19 cellular contexts compared by ENCODE assay signal in genomic region chr16:48574148-48574547, GRCh38.
"Had no signal": no experiment of that assay in that cellular context is flagged by ENCODE, and none has a peak within 500 bp of the region (broad histone marks: within the 10 kb centered on the region; RNA-seq: fewer than 3 reads in every experiment).

No MANE protein-coding gene starts in this region.

- DNase-seq: activated CD4-positive, alpha-beta memory T cell treated with anti-CD3 and anti-CD28 coated beads for 36 hours; activated CD8-positive, alpha-beta memory T cell treated with anti-CD3 and anti-CD28 coated beads, Interleukin-2, amount 10 ng/mL, durations not matched to agents 7 days and 5 days; activated naive CD4-positive, alpha-beta T cell treated with anti-CD3 and anti-CD28 coated beads for 36 hours; activated naive CD8-positive, alpha-beta T cell treated with anti-CD3 and anti-CD28 coated beads, Interleukin-2, amount 50 U/mL, for 24 hours; activated T-cell treated with anti-CD3 and anti-CD28 coated beads, Interleukin-2, amount 50 U/mL, for 1 hour; foreskin fibroblast; immature natural killer cell; nephron progenitor cell; psoas muscle; right lobe of liver; spleen; stimulated activated naive CD8-positive, alpha-beta T cell treated with anti-CD3 and anti-CD28 coated beads, Interleukin-15, amount 100 ng/mL, for 72 hours; T-cell; T1000; upper lobe of right lung had no signal

- H3K4me1 Mint-ChIP-seq: nephron progenitor cell had no signal

- H3K36me3 ChIP-seq: right lobe of liver, upper lobe of right lung had no signal

- ATAC-seq: activated CD8-positive, alpha-beta memory T cell treated with anti-CD3 and anti-CD28 coated beads, Interleukin-2, amount 10 ng/mL, durations not matched to agents 7 days and 5 days; activated naive CD8-positive, alpha-beta T cell treated with anti-CD3 and anti-CD28 coated beads, Interleukin-2, amount 50 U/mL, for 24 hours; psoas muscle; stimulated activated naive CD8-positive, alpha-beta T cell treated with anti-CD3 and anti-CD28 coated beads, Interleukin-15, amount 100 ng/mL, for 72 hours; T-cell; upper lobe of right lung had no signal

- H3K4me3 Mint-ChIP-seq: activated CD4-positive, alpha-beta memory T cell treated with anti-CD3 and anti-CD28 coated beads for 36 hours; activated CD8-positive, alpha-beta memory T cell treated with anti-CD3 and anti-CD28 coated beads, Interleukin-2, amount 10 ng/mL, durations not matched to agents 7 days and 5 days; activated naive CD4-positive, alpha-beta T cell treated with anti-CD3 and anti-CD28 coated beads for 36 hours; activated naive CD8-positive, alpha-beta T cell treated with anti-CD3 and anti-CD28 coated beads, Interleukin-2, amount 50 U/mL, for 24 hours; memory B cell; nephron progenitor cell; stimulated activated naive CD8-positive, alpha-beta T cell treated with anti-CD3 and anti-CD28 coated beads, Interleukin-15, amount 100 ng/mL, for 72 hours had no signal

- H3K27ac Mint-ChIP-seq: activated CD4-positive, alpha-beta memory T cell treated with anti-CD3 and anti-CD28 coated beads for 36 hours; activated CD8-positive, alpha-beta memory T cell treated with anti-CD3 and anti-CD28 coated beads, Interleukin-2, amount 10 ng/mL, durations not matched to agents 7 days and 5 days; activated naive CD4-positive, alpha-beta T cell treated with anti-CD3 and anti-CD28 coated beads for 36 hours; activated naive CD8-positive, alpha-beta T cell treated with anti-CD3 and anti-CD28 coated beads, Interleukin-2, amount 50 U/mL, for 24 hours; activated T-helper 2 cell treated with anti-CD3 and anti-CD28 coated beads, Interferon-gamma antibody, Interleukin-2, Interleukin-4, amounts not matched to agents 10 μg/mL and 5 μg/mL and 100 μg/mL, durations not matched to agents 14 hours and 24 hours and 36 hours; memory B cell; nephron progenitor cell; stimulated activated naive CD8-positive, alpha-beta T cell treated with anti-CD3 and anti-CD28 coated beads, Interleukin-15, amount 100 ng/mL, for 72 hours had no signal

- H3K9me3 ChIP-seq: psoas muscle, right lobe of liver, upper lobe of right lung had no signal

- H3K9me3 Mint-ChIP-seq: activated naive CD4-positive, alpha-beta T cell treated with anti-CD3 and anti-CD28 coated beads for 36 hours had no signal

- H3K27me3 Mint-ChIP-seq: activated CD4-positive, alpha-beta memory T cell treated with anti-CD3 and anti-CD28 coated beads for 36 hours; activated CD8-positive, alpha-beta memory T cell treated with anti-CD3 and anti-CD28 coated beads, Interleukin-2, amount 10 ng/mL, durations not matched to agents 7 days and 5 days; activated naive CD8-positive, alpha-beta T cell treated with anti-CD3 and anti-CD28 coated beads, Interleukin-2, amount 50 U/mL, for 24 hours; memory B cell; stimulated activated naive CD8-positive, alpha-beta T cell treated with anti-CD3 and anti-CD28 coated beads, Interleukin-15, amount 100 ng/mL, for 72 hours; T-cell had no signal

- H3K4me3 ChIP-seq: coronary artery, psoas muscle, right lobe of liver, spleen, upper lobe of right lung had no signal

- H3K27me3 ChIP-seq: right lobe of liver, spleen, upper lobe of right lung had no signal

- FAIRE-seq: astrocyte had no signal

- H3K27ac ChIP-seq: coronary artery, psoas muscle, right lobe of liver, upper lobe of right lung had no signal
